Comparison of ENCODE assay signal across 1 cellular context in the genomic region with DNA sequence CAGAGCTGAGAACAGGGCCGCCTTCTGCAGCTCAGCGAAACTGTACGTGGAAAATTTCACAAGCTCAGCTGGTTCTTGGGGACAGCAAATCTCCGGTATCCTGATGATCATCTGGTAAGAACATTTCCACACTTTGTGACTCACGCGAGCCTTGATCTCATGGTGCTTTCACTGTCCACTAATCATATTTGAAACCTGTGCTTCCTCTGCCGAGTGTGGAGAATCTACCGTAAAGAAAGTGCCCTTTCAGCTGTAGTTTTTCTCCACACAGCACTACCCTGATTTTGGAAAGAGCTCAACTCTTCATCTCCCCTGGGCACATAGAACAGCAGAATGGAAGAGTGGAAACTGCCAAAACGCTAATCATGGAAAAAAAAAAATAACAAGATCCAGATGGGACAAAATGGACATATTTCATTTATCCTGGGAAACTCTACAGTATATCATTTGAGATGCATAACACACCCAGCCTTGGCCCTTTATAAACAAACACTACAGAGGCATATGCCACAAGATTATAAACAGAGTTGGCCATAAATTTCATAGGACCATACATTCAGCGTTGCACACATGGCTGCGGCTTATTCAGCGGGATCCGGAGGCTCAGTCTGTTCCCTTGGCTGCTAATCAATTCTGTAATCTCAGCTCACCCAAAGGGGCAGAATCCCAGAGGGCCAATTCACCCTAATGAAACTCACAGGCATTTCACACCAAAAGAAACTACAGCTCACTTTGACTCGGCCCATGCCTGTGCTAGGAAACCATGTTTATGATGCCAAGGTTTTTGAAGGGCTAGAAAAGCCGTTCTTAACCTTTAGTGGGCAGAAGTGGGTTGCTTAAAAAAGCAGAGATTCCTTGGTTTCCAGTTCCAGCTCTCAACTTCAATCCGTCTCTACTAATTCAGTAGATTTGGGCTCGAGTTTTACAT.
TF ChIP-seq lines count a peak whose summit lies in the region.

No MANE protein-coding gene starts in this region.

TF ChIP-seq in GM23338, 12 proteins besides CTCF, POLR2A, EP300 and RAD21 (continued from another document):
- TF ChIP-seq, protein P1, sequence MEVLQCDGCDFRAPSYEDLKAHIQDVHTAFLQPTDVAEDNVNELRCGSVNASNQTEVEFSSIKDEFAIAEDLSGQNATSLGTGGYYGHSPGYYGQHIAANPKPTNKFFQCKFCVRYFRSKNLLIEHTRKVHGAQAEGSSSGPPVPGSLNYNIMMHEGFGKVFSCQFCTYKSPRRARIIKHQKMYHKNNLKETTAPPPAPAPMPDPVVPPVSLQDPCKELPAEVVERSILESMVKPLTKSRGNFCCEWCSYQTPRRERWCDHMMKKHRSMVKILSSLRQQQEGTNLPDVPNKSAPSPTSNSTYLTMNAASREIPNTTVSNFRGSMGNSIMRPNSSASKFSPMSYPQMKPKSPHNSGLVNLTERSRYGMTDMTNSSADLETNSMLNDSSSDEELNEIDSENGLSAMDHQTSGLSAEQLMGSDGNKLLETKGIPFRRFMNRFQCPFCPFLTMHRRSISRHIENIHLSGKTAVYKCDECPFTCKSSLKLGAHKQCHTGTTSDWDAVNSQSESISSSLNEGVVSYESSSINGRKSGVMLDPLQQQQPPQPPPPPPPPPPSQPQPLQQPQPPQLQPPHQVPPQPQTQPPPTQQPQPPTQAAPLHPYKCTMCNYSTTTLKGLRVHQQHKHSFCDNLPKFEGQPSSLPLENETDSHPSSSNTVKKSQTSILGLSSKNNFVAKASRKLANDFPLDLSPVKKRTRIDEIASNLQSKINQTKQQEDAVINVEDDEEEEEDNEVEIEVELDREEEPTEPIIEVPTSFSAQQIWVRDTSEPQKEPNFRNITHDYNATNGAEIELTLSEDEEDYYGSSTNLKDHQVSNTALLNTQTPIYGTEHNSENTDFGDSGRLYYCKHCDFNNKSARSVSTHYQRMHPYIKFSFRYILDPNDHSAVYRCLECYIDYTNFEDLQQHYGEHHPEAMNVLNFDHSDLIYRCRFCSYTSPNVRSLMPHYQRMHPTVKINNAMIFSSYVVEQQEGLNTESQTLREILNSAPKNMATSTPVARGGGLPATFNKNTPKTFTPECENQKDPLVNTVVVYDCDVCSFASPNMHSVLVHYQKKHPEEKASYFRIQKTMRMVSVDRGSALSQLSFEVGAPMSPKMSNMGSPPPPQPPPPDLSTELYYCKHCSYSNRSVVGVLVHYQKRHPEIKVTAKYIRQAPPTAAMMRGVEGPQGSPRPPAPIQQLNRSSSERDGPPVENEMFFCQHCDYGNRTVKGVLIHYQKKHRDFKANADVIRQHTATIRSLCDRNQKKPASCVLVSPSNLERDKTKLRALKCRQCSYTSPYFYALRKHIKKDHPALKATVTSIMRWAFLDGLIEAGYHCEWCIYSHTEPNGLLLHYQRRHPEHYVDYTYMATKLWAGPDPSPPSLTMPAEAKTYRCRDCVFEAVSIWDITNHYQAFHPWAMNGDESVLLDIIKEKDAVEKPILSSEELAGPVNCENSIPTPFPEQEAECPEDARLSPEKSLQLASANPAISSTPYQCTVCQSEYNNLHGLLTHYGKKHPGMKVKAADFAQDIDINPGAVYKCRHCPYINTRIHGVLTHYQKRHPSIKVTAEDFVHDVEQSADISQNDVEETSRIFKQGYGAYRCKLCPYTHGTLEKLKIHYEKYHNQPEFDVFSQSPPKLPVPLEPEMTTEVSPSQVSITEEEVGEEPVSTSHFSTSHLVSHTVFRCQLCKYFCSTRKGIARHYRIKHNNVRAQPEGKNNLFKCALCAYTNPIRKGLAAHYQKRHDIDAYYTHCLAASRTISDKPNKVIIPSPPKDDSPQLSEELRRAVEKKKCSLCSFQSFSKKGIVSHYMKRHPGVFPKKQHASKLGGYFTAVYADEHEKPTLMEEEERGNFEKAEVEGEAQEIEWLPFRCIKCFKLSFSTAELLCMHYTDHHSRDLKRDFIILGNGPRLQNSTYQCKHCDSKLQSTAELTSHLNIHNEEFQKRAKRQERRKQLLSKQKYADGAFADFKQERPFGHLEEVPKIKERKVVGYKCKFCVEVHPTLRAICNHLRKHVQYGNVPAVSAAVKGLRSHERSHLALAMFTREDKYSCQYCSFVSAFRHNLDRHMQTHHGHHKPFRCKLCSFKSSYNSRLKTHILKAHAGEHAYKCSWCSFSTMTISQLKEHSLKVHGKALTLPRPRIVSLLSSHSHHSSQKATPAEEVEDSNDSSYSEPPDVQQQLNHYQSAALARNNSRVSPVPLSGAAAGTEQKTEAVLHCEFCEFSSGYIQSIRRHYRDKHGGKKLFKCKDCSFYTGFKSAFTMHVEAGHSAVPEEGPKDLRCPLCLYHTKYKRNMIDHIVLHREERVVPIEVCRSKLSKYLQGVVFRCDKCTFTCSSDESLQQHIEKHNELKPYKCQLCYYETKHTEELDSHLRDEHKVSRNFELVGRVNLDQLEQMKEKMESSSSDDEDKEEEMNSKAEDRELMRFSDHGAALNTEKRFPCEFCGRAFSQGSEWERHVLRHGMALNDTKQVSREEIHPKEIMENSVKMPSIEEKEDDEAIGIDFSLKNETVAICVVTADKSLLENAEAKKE (CRISPR knock-in tag; IDR thresholded peaks at IDR 0.05), result no peak
- TF ChIP-seq ZNF114 (CRISPR knock-in tag; IDR thresholded peaks at IDR 0.05) (no peak), ZNF331 (CRISPR knock-in tag; IDR thresholded peaks at IDR 0.05; ENCODE audit: low read depth) (no peak), CREB1 (CRISPR knock-in tag; IDR thresholded peaks at IDR 0.05; ENCODE audit: low read depth) (no peak), JUNB (IDR thresholded peaks at IDR 0.05; ENCODE audit: unreplicated experiment) (no peak), STAT1 (IDR thresholded peaks at IDR 0.05; ENCODE audit: unreplicated experiment) (no peak), EZH2phosphoT487 (IDR thresholded peaks at IDR 0.05; ENCODE audit: unreplicated experiment) (no peak), NANOG (IDR thresholded peaks at IDR 0.05; ENCODE audit: borderline replicate concordance) (no peak)
- TF ChIP-seq, protein P2, sequence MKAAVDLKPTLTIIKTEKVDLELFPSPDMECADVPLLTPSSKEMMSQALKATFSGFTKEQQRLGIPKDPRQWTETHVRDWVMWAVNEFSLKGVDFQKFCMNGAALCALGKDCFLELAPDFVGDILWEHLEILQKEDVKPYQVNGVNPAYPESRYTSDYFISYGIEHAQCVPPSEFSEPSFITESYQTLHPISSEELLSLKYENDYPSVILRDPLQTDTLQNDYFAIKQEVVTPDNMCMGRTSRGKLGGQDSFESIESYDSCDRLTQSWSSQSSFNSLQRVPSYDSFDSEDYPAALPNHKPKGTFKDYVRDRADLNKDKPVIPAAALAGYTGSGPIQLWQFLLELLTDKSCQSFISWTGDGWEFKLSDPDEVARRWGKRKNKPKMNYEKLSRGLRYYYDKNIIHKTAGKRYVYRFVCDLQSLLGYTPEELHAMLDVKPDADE (IDR thresholded peaks at IDR 0.05), result no peak
- TF ChIP-seq, protein P3, sequence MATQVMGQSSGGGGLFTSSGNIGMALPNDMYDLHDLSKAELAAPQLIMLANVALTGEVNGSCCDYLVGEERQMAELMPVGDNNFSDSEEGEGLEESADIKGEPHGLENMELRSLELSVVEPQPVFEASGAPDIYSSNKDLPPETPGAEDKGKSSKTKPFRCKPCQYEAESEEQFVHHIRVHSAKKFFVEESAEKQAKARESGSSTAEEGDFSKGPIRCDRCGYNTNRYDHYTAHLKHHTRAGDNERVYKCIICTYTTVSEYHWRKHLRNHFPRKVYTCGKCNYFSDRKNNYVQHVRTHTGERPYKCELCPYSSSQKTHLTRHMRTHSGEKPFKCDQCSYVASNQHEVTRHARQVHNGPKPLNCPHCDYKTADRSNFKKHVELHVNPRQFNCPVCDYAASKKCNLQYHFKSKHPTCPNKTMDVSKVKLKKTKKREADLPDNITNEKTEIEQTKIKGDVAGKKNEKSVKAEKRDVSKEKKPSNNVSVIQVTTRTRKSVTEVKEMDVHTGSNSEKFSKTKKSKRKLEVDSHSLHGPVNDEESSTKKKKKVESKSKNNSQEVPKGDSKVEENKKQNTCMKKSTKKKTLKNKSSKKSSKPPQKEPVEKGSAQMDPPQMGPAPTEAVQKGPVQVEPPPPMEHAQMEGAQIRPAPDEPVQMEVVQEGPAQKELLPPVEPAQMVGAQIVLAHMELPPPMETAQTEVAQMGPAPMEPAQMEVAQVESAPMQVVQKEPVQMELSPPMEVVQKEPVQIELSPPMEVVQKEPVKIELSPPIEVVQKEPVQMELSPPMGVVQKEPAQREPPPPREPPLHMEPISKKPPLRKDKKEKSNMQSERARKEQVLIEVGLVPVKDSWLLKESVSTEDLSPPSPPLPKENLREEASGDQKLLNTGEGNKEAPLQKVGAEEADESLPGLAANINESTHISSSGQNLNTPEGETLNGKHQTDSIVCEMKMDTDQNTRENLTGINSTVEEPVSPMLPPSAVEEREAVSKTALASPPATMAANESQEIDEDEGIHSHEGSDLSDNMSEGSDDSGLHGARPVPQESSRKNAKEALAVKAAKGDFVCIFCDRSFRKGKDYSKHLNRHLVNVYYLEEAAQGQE (IDR thresholded peaks at IDR 0.05; ENCODE audit: unreplicated experiment), result no peak
TF ChIP-seq in GM23338: peak in this region for 0.
